ENCODE assay signal across 1 cellular context in the genomic region with DNA sequence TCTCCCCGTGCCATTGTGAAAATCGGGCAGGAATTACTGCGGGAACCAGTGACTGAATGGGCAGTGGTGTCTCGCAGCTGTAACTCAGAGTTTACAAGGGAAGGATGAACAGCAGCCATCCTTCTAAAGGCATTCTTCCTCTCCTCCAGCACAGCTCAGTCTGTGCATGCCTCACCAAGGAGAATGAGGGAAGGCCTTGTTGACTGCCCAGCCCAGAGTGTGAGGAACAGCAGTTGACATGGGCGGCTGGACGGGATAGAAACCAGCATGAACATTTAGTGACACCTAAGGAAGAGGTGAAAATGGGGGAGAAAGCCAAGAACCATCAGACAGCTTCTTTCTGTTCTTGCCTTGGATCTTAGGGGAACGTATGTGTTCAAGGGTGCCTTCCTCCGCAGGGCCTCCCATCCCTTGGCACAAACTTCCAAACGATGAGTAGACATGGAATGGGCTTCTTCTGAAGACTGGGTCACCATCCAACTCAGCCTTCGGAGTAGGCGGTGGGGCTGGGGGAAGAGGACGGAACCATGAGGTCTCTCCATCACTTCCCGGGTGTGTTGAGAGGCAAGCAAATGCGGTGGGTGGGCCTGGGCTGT.
TF ChIP-seq lines count a peak whose summit lies in the region.

No MANE protein-coding gene starts in this region.

TF ChIP-seq in H1, 55 proteins besides CTCF, POLR2A, EP300 and RAD21:
- TF ChIP-seq EZH2 (IDR thresholded peaks at IDR 0.05; ENCODE audit: low read depth, low read length, severe bottlenecking), result peak; percentile 63
- peak; percentile 63; the same call in 1 of the 2 replicates for TF ChIP-seq SUZ12 (IDR thresholded peaks at IDR 0.05; ENCODE audit: low read length)
- no peak for TF ChIP-seq TAF1 (IDR thresholded peaks at IDR 0.05; ENCODE audit: low read depth, low read length)
TF ChIP-seq in H1: peak in this region for 2.
